Comparison of ENCODE assay signal across 28 cellular contexts in genomic region chr3:105731686-105732085, GRCh38.
"Had no signal": no experiment of that assay in that cellular context is flagged by ENCODE, and none has a peak within 500 bp of the region (broad histone marks: within the 10 kb centered on the region; RNA-seq: fewer than 3 reads in every experiment).

No MANE protein-coding gene starts in this region.

- H3K36me3 ChIP-seq: pancreas, thoracic aorta had no signal

- H3K4me3 ChIP-seq: breast epithelium, esophagus muscularis mucosa, gastrocnemius medialis, hepatocyte, pancreas, psoas muscle, right atrium auricular region, thoracic aorta had no signal

- H3K79me2 ChIP-seq: hepatocyte had no signal

- H3K4me2 ChIP-seq: hepatocyte had no signal

- H3K27me3 ChIP-seq: breast epithelium, esophagus muscularis mucosa, gastrocnemius medialis, hepatocyte, pancreas, right atrium auricular region had no signal

- DNase-seq: activated CD4-positive, alpha-beta memory T cell treated with anti-CD3 and anti-CD28 coated beads for 36 hours; activated CD4-positive, alpha-beta T cell treated with anti-CD3 and anti-CD28 coated beads for 48 hours; activated CD8-positive, alpha-beta memory T cell treated with anti-CD3 and anti-CD28 coated beads, Interleukin-2, amount 50 U/mL, for 48 hours; activated gamma-delta T cell; activated naive CD4-positive, alpha-beta T cell treated with anti-CD3 and anti-CD28 coated beads, Interleukin-2, amount 10 ng/mL, durations not matched to agents 7 days and 5 days; activated naive CD8-positive, alpha-beta T cell treated with anti-CD3 and anti-CD28 coated beads, Interleukin-2, amount 10 ng/mL, durations not matched to agents 7 days and 5 days; activated T-cell treated with anti-CD3 and anti-CD28 coated beads, Interleukin-2, amount 50 U/mL, for 24 hours; dermis blood vessel endothelial cell; effector CD4-positive, alpha-beta T cell; gastrocnemius medialis; glutamatergic neuron; kidney; left colon; naive B cell; nucleus accumbens; pancreas; psoas muscle; stimulated activated CD4-positive, alpha-beta T cell treated with anti-CD3 and anti-CD28 coated beads, Interleukin-2, amount 100 ng/mL, for 48 hours; stimulated activated naive CD8-positive, alpha-beta T cell treated with anti-CD3 and anti-CD28 coated beads, Interleukin-15, Interleukin-2, amounts not matched to agents 100 U/mL and 50 U/mL, for 24 hours; SW 1271; T-helper 9 cell; trophoblast cell had no signal

- H3K4me1 ChIP-seq: breast epithelium, esophagus muscularis mucosa, gastrocnemius medialis, psoas muscle, right atrium auricular region had no signal

- H3K27ac ChIP-seq: breast epithelium, esophagus muscularis mucosa, gastrocnemius medialis, hepatocyte, pancreas, psoas muscle, right atrium auricular region, thoracic aorta, VCaP had no signal

- H3K9me3 ChIP-seq: esophagus muscularis mucosa, gastrocnemius medialis, pancreas, thoracic aorta had no signal

- H2AFZ ChIP-seq: hepatocyte had no signal

- ATAC-seq: gastrocnemius medialis; left colon; pancreas; psoas muscle; stimulated activated naive CD8-positive, alpha-beta T cell treated with anti-CD3 and anti-CD28 coated beads, Interleukin-15, Interleukin-2, amounts not matched to agents 100 U/mL and 50 U/mL, for 24 hours had no signal
